ENCODE assay signal across 9 cellular contexts in the genomic region with DNA sequence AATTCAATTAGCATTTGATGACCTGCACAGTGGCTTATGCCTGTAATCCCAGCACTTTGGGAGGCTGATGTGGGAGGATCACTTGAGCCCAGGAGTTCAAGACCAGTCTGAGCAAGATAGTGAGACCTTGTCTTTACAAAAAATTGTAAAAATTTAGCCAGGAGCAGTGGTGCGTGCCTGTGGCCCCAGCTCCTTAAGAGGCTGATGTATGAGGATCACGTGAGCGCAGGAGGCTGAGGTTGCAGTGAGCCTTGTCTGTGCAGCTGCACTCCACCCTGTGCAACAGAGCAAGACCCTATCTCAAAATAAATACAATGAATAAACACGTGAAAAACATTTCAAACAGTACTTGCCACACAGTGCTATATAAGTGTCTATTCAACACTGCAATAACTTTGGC. TPM values are rescaled to one million over a fixed set of nuclear protein-coding genes. Genes with fewer than 3 reads are reported as not detected.
DNase-seq lines count a peak whose midpoint lies in the region; ATAC-seq and TF ChIP-seq lines count a peak whose summit lies in the region.
"Had no signal": no experiment of that assay in that cellular context is flagged by ENCODE, and none has a peak within 500 bp of the region (broad histone marks: within the 10 kb centered on the region; RNA-seq: fewer than 3 reads in every experiment).

No MANE protein-coding gene starts in this region.

- DNase-seq in Caki2 (ENCODE audit: low read depth) (peak; percentile 55), endodermal cell (no peak), NOMO-1 treated with dmso at 0.1 percent for 144 hours (lab: John Stamatoyannopoulos, UW; ENCODE audit: unreplicated experiment) (no peak), DMS153 treated with DMSO at 0.1 percent for 48 hours (lab: John Stamatoyannopoulos, UW; ENCODE audit: unreplicated experiment) (no peak), GM13976 (ENCODE audit: low spot score) (no peak)
- no peak for DNase-seq in activated naive CD4-positive, alpha-beta T cell treated with Interleukin-2 at 50 U/mL for 16 hours
- DNase-seq: RPMI8226 had no signal

- H3K9ac ChIP-seq in endodermal cell (ENCODE audit: extremely low read depth, low read length, poor library complexity, severe bottlenecking): peak overlapping the region; percentile 1

- peaks cover 19% of the 10 kb centered on the region for H3K4me1 Mint-ChIP-seq in endodermal cell

- ATAC-seq in GM21367 (IDR thresholded peaks at IDR 0.05; ENCODE audit: unreplicated experiment) (peak; percentile 60), HG03139 (IDR thresholded peaks at IDR 0.05; ENCODE audit: unreplicated experiment) (peak; percentile 70)

- peaks cover 28% of the 10 kb centered on the region for H3K36me3 ChIP-seq in endodermal cell (ENCODE audit: control insufficient read depth, insufficient read depth, low read length)

- TF ChIP-seq CTCF in endodermal cell (conservative IDR thresholded peaks at IDR 0.05): no peak
- TF ChIP-seq CTCF in GM13976 (IDR thresholded peaks at IDR 0.05; ENCODE audit: borderline replicate concordance, control extremely low read depth, extremely low read depth, insufficient read depth, missing control alignments): no peak

- in situ Hi-C loops in Caki2 (cut with HindIII; ENCODE audit: low pct_unique_long_range_greater_than_20kb, low sequenced_read_pairs) (no loop called here), GM13976 (cut with MboI; ENCODE audit: low sequenced_read_pairs, unreplicated experiment) (no loop called here)

- 89 to 93% methylated on average over 4 of the region's 4 CpGs for WGBS in endodermal cell (ENCODE audit: insufficient coverage in 1 of 2, insufficient read length in 1 of 2), 2 experiments

- H3K9me3 Mint-ChIP-seq in endodermal cell: no peaks in the 10 kb centered on the region

- no peak overlapping the region for H3K4me3 Mint-ChIP-seq in endodermal cell

- H3K4me1 ChIP-seq in endodermal cell (ENCODE audit: control insufficient read depth, insufficient read depth, low read length): no peaks in the 10 kb centered on the region

- no peaks in the 10 kb centered on the region for H3K27me3 Mint-ChIP-seq in endodermal cell (ENCODE audit: insufficient read depth)

- H3K27ac ChIP-seq in endodermal cell (ENCODE audit: low read depth, low read length): no peak overlapping the region

- H3K27ac Mint-ChIP-seq in endodermal cell: no peak overlapping the region

- peak overlapping the region; percentile 100 for H3K4me3 ChIP-seq in endodermal cell (ENCODE audit: low read length)

- no peaks in the 10 kb centered on the region for H3K27me3 ChIP-seq in endodermal cell (ENCODE audit: control insufficient read depth, insufficient read depth, low read length, poor library complexity, severe bottlenecking)

- no peaks in the 10 kb centered on the region for H3K9me3 ChIP-seq in endodermal cell (ENCODE audit: control insufficient read depth, low read length)

- no peaks in the 10 kb centered on the region for H3K36me3 Mint-ChIP-seq in endodermal cell (ENCODE audit: low read depth)

RNA-seq across cellular contexts. Expression of a gene that starts 4.2 kb away (rescaled TPM):
- 25.4 and 27.4 TPM in 2 replicates for total RNA-seq in Caki2 (2014; rRNA removed; shearing (Covaris generic); ENCODE audit: low replicate concordance)
- 10 to 100 TPM; 21.6 to 34.8 TPM for total RNA-seq in endodermal cell
- 6.5 TPM for polyA plus RNA-seq in endodermal cell (2013, experiment 1 of 2)
- 8.7 TPM for polyA plus RNA-seq in endodermal cell (2013, experiment 2 of 2)
